10 cellular contexts compared by ENCODE assay signal in the genomic region with DNA sequence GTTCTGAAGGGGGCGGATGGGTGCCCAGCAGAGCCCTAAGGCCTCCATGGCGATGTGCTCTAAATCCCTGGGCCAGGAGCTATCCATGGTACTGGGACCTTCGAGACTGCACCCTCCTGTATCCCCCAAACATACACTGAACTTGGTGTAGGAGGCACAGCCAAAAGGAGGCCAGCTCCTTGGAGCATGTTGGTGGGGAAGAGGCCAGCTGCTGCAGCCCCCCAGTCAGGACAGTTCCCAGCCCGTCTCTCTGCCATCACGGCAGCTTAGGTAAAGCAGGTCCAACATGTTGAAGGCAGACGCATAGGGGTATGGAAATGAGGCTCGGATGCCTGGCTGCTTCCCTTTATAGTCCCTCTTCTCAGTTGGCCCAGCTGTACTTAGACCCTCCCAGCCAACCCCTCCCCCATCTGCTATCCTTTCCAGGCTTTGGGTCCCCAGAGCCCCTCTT. TPM values are rescaled to one million over a fixed set of nuclear protein-coding genes. Genes with fewer than 3 reads are reported as not detected.
A peak's percentile ranks its signal among the peaks of the same experiment; 100 is the strongest.
DNase-seq lines count a peak whose midpoint lies in the region; ATAC-seq and TF ChIP-seq lines count a peak whose summit lies in the region.
"Had no signal": no experiment of that assay in that cellular context is flagged by ENCODE, and none has a peak within 500 bp of the region (broad histone marks: within the 10 kb centered on the region; RNA-seq: fewer than 3 reads in every experiment).

No MANE protein-coding gene starts in this region.

- no peak for TF ChIP-seq RAD21 in Ishikawa (IDR thresholded peaks at IDR 0.05; ENCODE audit: low read depth)

- H3K36me3 Mint-ChIP-seq in activated naive CD8-positive, alpha-beta T cell treated with anti-CD3 and anti-CD28 coated beads, Interleukin-2, amount 10 ng/mL, durations not matched to agents 7 days and 5 days, result no peaks in the 10 kb centered on the region

- H3K9me3 Mint-ChIP-seq in activated naive CD8-positive, alpha-beta T cell treated with anti-CD3 and anti-CD28 coated beads, Interleukin-2, amount 10 ng/mL, durations not matched to agents 7 days and 5 days, result no peaks in the 10 kb centered on the region

- H3K27ac ChIP-seq in Peyer's patch, result no peak overlapping the region
- H3K27ac ChIP-seq: KMS-11 had no signal

- H3K4me3 ChIP-seq in Peyer's patch, result no peak overlapping the region

- DNase-seq in CD1c-positive myeloid dendritic cell (ENCODE audit: extremely low spot score) (peak; percentile 16), iPS-NIHi11 (ENCODE audit: low spot score) (peak; percentile 85), Peyer's patch (no peak), pons (ENCODE audit: low spot score) (no peak)
- peak; percentile 47 for DNase-seq in activated naive CD8-positive, alpha-beta T cell treated with anti-CD3 and anti-CD28 coated beads, Interleukin-2, amount 10 ng/mL, durations not matched to agents 7 days and 5 days
- DNase-seq in activated effector memory CD4-positive, alpha-beta T cell treated with Interleukin-2 at 50 U/mL for 16 hours, result no peak
- no peak for DNase-seq in effector CD4-positive, alpha-beta T cell

- no peak overlapping the region for H3K27ac Mint-ChIP-seq in activated naive CD8-positive, alpha-beta T cell treated with anti-CD3 and anti-CD28 coated beads, Interleukin-2, amount 10 ng/mL, durations not matched to agents 7 days and 5 days

- peaks cover 7 to 21% (median 11%) of the 10 kb centered on the region in 4 donors for H3K4me1 ChIP-seq in Peyer's patch

- H3K4me3 Mint-ChIP-seq in activated naive CD8-positive, alpha-beta T cell treated with anti-CD3 and anti-CD28 coated beads, Interleukin-2, amount 10 ng/mL, durations not matched to agents 7 days and 5 days, result no peak overlapping the region

- ATAC-seq in activated naive CD8-positive, alpha-beta T cell treated with anti-CD3 and anti-CD28 coated beads, Interleukin-2, amount 10 ng/mL, durations not matched to agents 7 days and 5 days (ENCODE audit: low read depth), result peak; percentile 46

- H3K9me3 ChIP-seq in Peyer's patch, result no peaks in the 10 kb centered on the region

- POLR2A ChIA-PET in activated naive CD8-positive, alpha-beta T cell treated with anti-CD3 and anti-CD28 coated beads, Interleukin-2, amount 10 ng/mL, durations not matched to agents 7 days and 5 days (lab: Charles Lee), result interaction anchor here (0.7 kb wide), 1 partner anchor 1208 kb away, joined by 3 read pairs; no protein-coding TSS in a partner anchor

- TF ChIP-seq EP300 in Ishikawa (IDR thresholded peaks at IDR 0.05; ENCODE audit: borderline replicate concordance), result no peak

- H3K27me3 Mint-ChIP-seq in activated naive CD8-positive, alpha-beta T cell treated with anti-CD3 and anti-CD28 coated beads, Interleukin-2, amount 10 ng/mL, durations not matched to agents 7 days and 5 days, result peaks cover 42% of the 10 kb centered on the region

- H3K36me3 ChIP-seq in Peyer's patch, result no peaks in the 10 kb centered on the region

- TF ChIP-seq POLR2A in Peyer's patch (IDR thresholded peaks at IDR 0.05), result no peak

- TF ChIP-seq CTCF in Peyer's patch (IDR thresholded peaks at IDR 0.05), result no peak

- H3K4me1 Mint-ChIP-seq in activated naive CD8-positive, alpha-beta T cell treated with anti-CD3 and anti-CD28 coated beads, Interleukin-2, amount 10 ng/mL, durations not matched to agents 7 days and 5 days, result no peaks in the 10 kb centered on the region

- peaks cover 0 to 20% of the 10 kb centered on the region in 2 donors for H3K27me3 ChIP-seq in Peyer's patch

TF ChIP-seq in Ishikawa, 13 proteins besides CTCF, POLR2A, EP300 and RAD21:
- TF ChIP-seq, protein P1, sequence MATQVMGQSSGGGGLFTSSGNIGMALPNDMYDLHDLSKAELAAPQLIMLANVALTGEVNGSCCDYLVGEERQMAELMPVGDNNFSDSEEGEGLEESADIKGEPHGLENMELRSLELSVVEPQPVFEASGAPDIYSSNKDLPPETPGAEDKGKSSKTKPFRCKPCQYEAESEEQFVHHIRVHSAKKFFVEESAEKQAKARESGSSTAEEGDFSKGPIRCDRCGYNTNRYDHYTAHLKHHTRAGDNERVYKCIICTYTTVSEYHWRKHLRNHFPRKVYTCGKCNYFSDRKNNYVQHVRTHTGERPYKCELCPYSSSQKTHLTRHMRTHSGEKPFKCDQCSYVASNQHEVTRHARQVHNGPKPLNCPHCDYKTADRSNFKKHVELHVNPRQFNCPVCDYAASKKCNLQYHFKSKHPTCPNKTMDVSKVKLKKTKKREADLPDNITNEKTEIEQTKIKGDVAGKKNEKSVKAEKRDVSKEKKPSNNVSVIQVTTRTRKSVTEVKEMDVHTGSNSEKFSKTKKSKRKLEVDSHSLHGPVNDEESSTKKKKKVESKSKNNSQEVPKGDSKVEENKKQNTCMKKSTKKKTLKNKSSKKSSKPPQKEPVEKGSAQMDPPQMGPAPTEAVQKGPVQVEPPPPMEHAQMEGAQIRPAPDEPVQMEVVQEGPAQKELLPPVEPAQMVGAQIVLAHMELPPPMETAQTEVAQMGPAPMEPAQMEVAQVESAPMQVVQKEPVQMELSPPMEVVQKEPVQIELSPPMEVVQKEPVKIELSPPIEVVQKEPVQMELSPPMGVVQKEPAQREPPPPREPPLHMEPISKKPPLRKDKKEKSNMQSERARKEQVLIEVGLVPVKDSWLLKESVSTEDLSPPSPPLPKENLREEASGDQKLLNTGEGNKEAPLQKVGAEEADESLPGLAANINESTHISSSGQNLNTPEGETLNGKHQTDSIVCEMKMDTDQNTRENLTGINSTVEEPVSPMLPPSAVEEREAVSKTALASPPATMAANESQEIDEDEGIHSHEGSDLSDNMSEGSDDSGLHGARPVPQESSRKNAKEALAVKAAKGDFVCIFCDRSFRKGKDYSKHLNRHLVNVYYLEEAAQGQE (IDR thresholded peaks at IDR 0.05; ENCODE audit: low read depth), result peak; percentile 98
- TF ChIP-seq YY1 (IDR thresholded peaks at IDR 0.05; ENCODE audit: low read depth) (0 out of 2 replicates have a peak, but pooled peaks have one; percentile 31), CEBPB (IDR thresholded peaks at IDR 0.05) (no peak)
- TF ChIP-seq, protein P2, sequence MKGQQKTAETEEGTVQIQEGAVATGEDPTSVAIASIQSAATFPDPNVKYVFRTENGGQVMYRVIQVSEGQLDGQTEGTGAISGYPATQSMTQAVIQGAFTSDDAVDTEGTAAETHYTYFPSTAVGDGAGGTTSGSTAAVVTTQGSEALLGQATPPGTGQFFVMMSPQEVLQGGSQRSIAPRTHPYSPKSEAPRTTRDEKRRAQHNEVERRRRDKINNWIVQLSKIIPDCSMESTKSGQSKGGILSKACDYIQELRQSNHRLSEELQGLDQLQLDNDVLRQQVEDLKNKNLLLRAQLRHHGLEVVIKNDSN (IDR thresholded peaks at IDR 0.05), result no peak

RNA-seq across cellular contexts. Expression of a gene that starts 1.8 kb away (rescaled TPM):
- total RNA-seq in activated naive CD8-positive, alpha-beta T cell treated with anti-CD3 and anti-CD28 coated beads, Interleukin-2, amount 10 ng/mL, durations not matched to agents 7 days and 5 days, result not detected
- total RNA-seq in Peyer's patch, result 1 to 10 TPM in 2 of 4 donors, not detected in 2; 1.2 to 2.1 TPM
- total RNA-seq: lower leg skin had no signal

RNA-seq across cellular contexts. Expression of a gene that starts 11.5 kb away (rescaled TPM):
- 10 to 100 TPM; 24.0 to 24.4 TPM for total RNA-seq in activated naive CD8-positive, alpha-beta T cell treated with anti-CD3 and anti-CD28 coated beads, Interleukin-2, amount 10 ng/mL, durations not matched to agents 7 days and 5 days
- total RNA-seq in Peyer's patch, result 1 to 10 TPM; 2.1 to 8.3 (median 4.7) TPM

RNA-seq across cellular contexts. Expression of a gene that starts 35.8 kb away (rescaled TPM):
- 1 to 10 TPM; 1.7 to 2.9 TPM for total RNA-seq in activated naive CD8-positive, alpha-beta T cell treated with anti-CD3 and anti-CD28 coated beads, Interleukin-2, amount 10 ng/mL, durations not matched to agents 7 days and 5 days
- total RNA-seq in Peyer's patch, result 100 to 1,000 TPM in 3 of 4 donors, 10 to 100 TPM in 1; 23.1 to 233 (median 146) TPM

RNA-seq across cellular contexts. Expression of a gene that starts 54.1 kb away (rescaled TPM):
- 100 to 1,000 TPM; 299 to 310 TPM for total RNA-seq in activated naive CD8-positive, alpha-beta T cell treated with anti-CD3 and anti-CD28 coated beads, Interleukin-2, amount 10 ng/mL, durations not matched to agents 7 days and 5 days
- total RNA-seq in Peyer's patch, result 100 to 1,000 TPM; 155 to 349 (median 263) TPM

Comparison
In these comparisons a context has a peak if more than half of its experiments do, and no peak if none do; other contexts are left out.
1. DNase-seq: peak in CD1c-positive myeloid dendritic cell (single experiment), activated naive CD8-positive, alpha-beta T cell treated with anti-CD3 and anti-CD28 coated beads, Interleukin-2, amount 10 ng/mL, durations not matched to agents 7 days and 5 days (single experiment) and iPS-NIHi11 (single experiment); none in activated effector memory CD4-positive, alpha-beta T cell treated with Interleukin-2 at 50 U/mL for 16 hours (single experiment), effector CD4-positive, alpha-beta T cell (single experiment), Peyer's patch (0 of 3) and pons (single experiment).
2. RNA of a gene that starts 35.8 kb away (total RNA-seq): 23.1 to 233 TPM in Peyer's patch; 1.7 to 2.9 TPM in activated naive CD8-positive, alpha-beta T cell treated with anti-CD3 and anti-CD28 coated beads, Interleukin-2, amount 10 ng/mL, durations not matched to agents 7 days and 5 days; every median in the first group is over 4 times any median in the second.